ENCODE assay signal across 2 cellular contexts in genomic region chr4:151455212-151455611, GRCh38.
TF ChIP-seq lines count a peak whose summit lies in the region.

No MANE protein-coding gene starts in this region.

TF ChIP-seq in GM23338, 12 proteins besides CTCF, POLR2A, EP300 and RAD21:
- no peak for TF ChIP-seq EZH2 (IDR thresholded peaks at IDR 0.05; ENCODE audit: low read depth, unreplicated experiment)
- no peak for TF ChIP-seq ETS1 (IDR thresholded peaks at IDR 0.05)

TF ChIP-seq in H1, 55 proteins besides CTCF, POLR2A, EP300 and RAD21:
- TF ChIP-seq SP4 (IDR thresholded peaks at IDR 0.05; ENCODE audit: low read length) (no peak), JUND (IDR thresholded peaks at IDR 0.05; ENCODE audit: low read length) (no peak), NANOG (IDR thresholded peaks at IDR 0.05; ENCODE audit: insufficient read depth, low read depth, low read length, poor library complexity, severe bottlenecking) (no peak), NRF1 (IDR thresholded peaks at IDR 0.05; ENCODE audit: low read depth, low read length) (no peak), SP2 (IDR thresholded peaks at IDR 0.05; ENCODE audit: low read length) (no peak), SIRT6 (IDR thresholded peaks at IDR 0.05; ENCODE audit: low read length) (no peak), ASH2L (IDR thresholded peaks at IDR 0.05; ENCODE audit: low read length) (no peak), CBX5 (IDR thresholded peaks at IDR 0.05; ENCODE audit: low read depth, low read length) (no peak), CREB1 (IDR thresholded peaks at IDR 0.05) (no peak)
